Comparison of ENCODE assay signal across 15 cellular contexts in genomic region chr7:51075681-51076580, GRCh38.
DNase-seq lines count a peak whose midpoint lies in the region; ATAC-seq and TF ChIP-seq lines count a peak whose summit lies in the region.
"Had no signal": no experiment of that assay in that cellular context is flagged by ENCODE, and none has a peak within 500 bp of the region (broad histone marks: within the 10 kb centered on the region; RNA-seq: fewer than 3 reads in every experiment).

No MANE protein-coding gene starts in this region.

- DNase-seq in CD1c-positive myeloid dendritic cell (ENCODE audit: extremely low spot score) (peak; percentile 14), WTC11 (ENCODE audit: low spot score) (no peak), left ventricle myocardium superior (peak; percentile 59), hepatocyte (ENCODE audit: low spot score) (no peak), HK-2 (ENCODE audit: unreplicated experiment) (no peak), NCI-H1436 (lab: John Stamatoyannopoulos, UW) (no peak), GM10266 (ENCODE audit: extremely low spot score) (no peak)
- DNase-seq: activated naive CD4-positive, alpha-beta T cell treated with anti-CD3 and anti-CD28 coated beads, Interleukin-2, amount 10 ng/mL, durations not matched to agents 7 days and 5 days; NCI-H1105; NCI-H2227 treated with DMSO at 0.1 percent for 48 hours; occipital lobe; stimulated activated CD4-positive, alpha-beta T cell treated with anti-CD3 and anti-CD28 coated beads, Interleukin-4, amount 100 ng/mL, for 4 hours; T1000 had no signal

- H3K9me3 ChIP-seq in hepatocyte (ENCODE audit: low read depth) = no peaks in the 10 kb centered on the region
- H3K9me3 ChIP-seq: thoracic aorta had no signal

- H4K20me1 ChIP-seq in hepatocyte (ENCODE audit: insufficient read depth, poor library complexity, severe bottlenecking) = no peaks in the 10 kb centered on the region

- H3K4me3 Mint-ChIP-seq in WTC11 = no peak overlapping the region
- H3K4me3 Mint-ChIP-seq: activated naive CD4-positive, alpha-beta T cell treated with anti-CD3 and anti-CD28 coated beads, Interleukin-2, amount 10 ng/mL, durations not matched to agents 7 days and 5 days had no signal

- no peaks in the 10 kb centered on the region for H3K27me3 ChIP-seq in hepatocyte

- CTCF ChIA-PET in WTC11 (lab: Charles Lee) = interaction anchor here (0.9 to 2.0 kb wide), 6 partner anchors 8 to 291 kb away, joined by 3 to 8 read pairs (median 4); no protein-coding TSS in a partner anchor

- no peaks in the 10 kb centered on the region for H3K36me3 ChIP-seq in hepatocyte (replicated peaks; ENCODE audit: insufficient read depth, low read depth)
- H3K36me3 ChIP-seq: thoracic aorta had no signal

- H2AFZ ChIP-seq in hepatocyte = no peak overlapping the region

- H3K36me3 Mint-ChIP-seq in WTC11 = peaks cover 19% of the 10 kb centered on the region
- H3K36me3 Mint-ChIP-seq: activated naive CD4-positive, alpha-beta T cell treated with anti-CD3 and anti-CD28 coated beads, Interleukin-2, amount 10 ng/mL, durations not matched to agents 7 days and 5 days had no signal

- peaks cover 11% of the 10 kb centered on the region for H3K9me3 Mint-ChIP-seq in WTC11
- H3K9me3 Mint-ChIP-seq: activated naive CD4-positive, alpha-beta T cell treated with anti-CD3 and anti-CD28 coated beads, Interleukin-2, amount 10 ng/mL, durations not matched to agents 7 days and 5 days had no signal

- 92% methylated on average over 11 of the region's 11 CpGs for WGBS in hepatocyte (ENCODE audit: low lambda C conversion rate, missing lambda C conversion rate)

- TF ChIP-seq CTCF in WTC11 (IDR thresholded peaks at IDR 0.05) (no peak), hepatocyte (IDR thresholded peaks at IDR 0.05; ENCODE audit: poor library complexity) (no peak), GM10266 (IDR thresholded peaks at IDR 0.05; ENCODE audit: control insufficient read depth, insufficient read depth, low read depth, missing control alignments) (no peak)

- H3K4me3 ChIP-seq in hepatocyte = no peak overlapping the region
- H3K4me3 ChIP-seq: thoracic aorta had no signal

- H3K27me3 Mint-ChIP-seq in WTC11 (ENCODE audit: low read depth) = no peaks in the 10 kb centered on the region
- H3K27me3 Mint-ChIP-seq: activated naive CD4-positive, alpha-beta T cell treated with anti-CD3 and anti-CD28 coated beads, Interleukin-2, amount 10 ng/mL, durations not matched to agents 7 days and 5 days had no signal

- no peaks in the 10 kb centered on the region for H3K79me2 ChIP-seq in hepatocyte

- H3K4me1 Mint-ChIP-seq in WTC11 = peaks cover 39% of the 10 kb centered on the region
- H3K4me1 Mint-ChIP-seq: activated naive CD4-positive, alpha-beta T cell treated with anti-CD3 and anti-CD28 coated beads, Interleukin-2, amount 10 ng/mL, durations not matched to agents 7 days and 5 days had no signal

- ATAC-seq in GM18868 (IDR thresholded peaks at IDR 0.05; ENCODE audit: unreplicated experiment) = peak; percentile 47
- no peak for ATAC-seq in WTC11
- ATAC-seq in left ventricle myocardium superior = peak; percentile 84

- H3K27ac ChIP-seq in hepatocyte = no peak overlapping the region
- H3K27ac ChIP-seq: thoracic aorta had no signal

- no peak overlapping the region for H3K4me2 ChIP-seq in hepatocyte

- peaks cover 6% of the 10 kb centered on the region for H3K4me1 ChIP-seq in hepatocyte (ENCODE audit: insufficient read depth)

- H3K27ac Mint-ChIP-seq in WTC11 = peak overlapping the region; percentile 66; the same call in 1 of the 2 replicates
- H3K27ac Mint-ChIP-seq: activated naive CD4-positive, alpha-beta T cell treated with anti-CD3 and anti-CD28 coated beads, Interleukin-2, amount 10 ng/mL, durations not matched to agents 7 days and 5 days had no signal

- H3K9me2 ChIP-seq in hepatocyte (replicated peaks; ENCODE audit: insufficient read depth) = no peaks in the 10 kb centered on the region

- POLR2A ChIA-PET in WTC11 (lab: Charles Lee) = no interaction called here

- intact Hi-C loops in left ventricle myocardium superior (cut with micrococcal nuclease) = no loop called here

TF ChIP-seq in WTC11, 78 proteins besides CTCF, POLR2A, EP300 and RAD21:
- TF ChIP-seq GTF2I (CRISPR knock-in tag; conservative IDR thresholded peaks at IDR 0.05) (no peak), AR (CRISPR knock-in tag; IDR thresholded peaks at IDR 0.05) (no peak), KAT7 (CRISPR knock-in tag; IDR thresholded peaks at IDR 0.05; ENCODE audit: borderline replicate concordance) (no peak), RELA (CRISPR knock-in tag; IDR thresholded peaks at IDR 0.05; ENCODE audit: borderline replicate concordance) (no peak), NFYB (CRISPR knock-in tag; conservative IDR thresholded peaks at IDR 0.05; ENCODE audit: low read depth) (no peak), ELF4 (CRISPR knock-in tag; IDR thresholded peaks at IDR 0.05; ENCODE audit: low read depth) (no peak), CREB1 (CRISPR knock-in tag; IDR thresholded peaks at IDR 0.05) (no peak), MLX (CRISPR knock-in tag; IDR thresholded peaks at IDR 0.05) (no peak), ZBTB21 (CRISPR knock-in tag; IDR thresholded peaks at IDR 0.05; ENCODE audit: borderline replicate concordance) (no peak), ZNF532 (CRISPR knock-in tag; IDR thresholded peaks at IDR 0.05; ENCODE audit: borderline replicate concordance) (no peak), ZNF512 (CRISPR knock-in tag; IDR thresholded peaks at IDR 0.05; ENCODE audit: borderline replicate concordance) (no peak)

Comparison
In these comparisons a context has a peak if more than half of its experiments do, and no peak if none do; other contexts are left out.
1. DNase-seq: peak in CD1c-positive myeloid dendritic cell (single experiment) and left ventricle myocardium superior (single experiment); none in WTC11 (single experiment), hepatocyte (single experiment), HK-2 (single experiment), NCI-H1436 (single experiment) and GM10266 (single experiment).